Comparison of ENCODE assay signal across 1 cellular context in genomic region chr19:19105365-19106060, GRCh38.
TF ChIP-seq lines count a peak whose summit lies in the region.

No MANE protein-coding gene starts in this region.

TF ChIP-seq in K562, 482 proteins besides CTCF, POLR2A, EP300 and RAD21 (continued from another document):
- TF ChIP-seq NR2C2 (CRISPR knock-in tag; IDR thresholded peaks at IDR 0.05) (0 out of 2 replicates have a peak, but pooled peaks have one; percentile 14), NR2C2 (tag; IDR thresholded peaks at IDR 0.05) (peak; percentile 82), ARID2 (IDR thresholded peaks at IDR 0.05) (no peak), TSHZ1 (CRISPR knock-in tag; IDR thresholded peaks at IDR 0.05) (no peak), CCAR2 (IDR thresholded peaks at IDR 0.05; ENCODE audit: low read depth, low read length) (no peak), USF1 (CRISPR knock-in tag; IDR thresholded peaks at IDR 0.05) (no peak), MEF2D (tag; conservative IDR thresholded peaks at IDR 0.05; ENCODE audit: low read depth) (no peak), FOXK2 (conservative IDR thresholded peaks at IDR 0.05 in 1 of 2, IDR thresholded peaks at IDR 0.05 in 1 of 2; ENCODE audit: low read depth in 2 of 2) (peak in 1 of 2 experiments; percentile 57; a peak in 1 of 4 replicates), STAT5A (IDR thresholded peaks at IDR 0.05; ENCODE audit: borderline replicate concordance, low read length) (no peak), KLF6 (CRISPR knock-in tag; IDR thresholded peaks at IDR 0.05; ENCODE audit: borderline replicate concordance) (no peak), DACH1 (IDR thresholded peaks at IDR 0.05; ENCODE audit: partially characterized antibody) (no peak), ZNF639 (CRISPR knock-in tag; conservative IDR thresholded peaks at IDR 0.05 in 1 of 2, IDR thresholded peaks at IDR 0.05 in 1 of 2) (0 out of 4 replicates have a peak, but pooled peaks of 1 of the 2 experiments have one; percentile 29), SUPT5H (IDR thresholded peaks at IDR 0.05) (peak; percentile 83), RCOR1 (IDR thresholded peaks at IDR 0.05; ENCODE audit: borderline replicate concordance in 1 of 2, low read depth in 2 of 2, low read length in 2 of 2) (no peak; a peak in 1 of 4 replicates), ZBTB40 (IDR thresholded peaks at IDR 0.05) (peak; percentile 26; the same call in 1 of the 2 replicates), ZBTB40 (CRISPR knock-in tag; IDR thresholded peaks at IDR 0.05) (no peak), MGA (IDR thresholded peaks at IDR 0.05) (peak; percentile 87), ZNF146 (CRISPR knock-in tag; IDR thresholded peaks at IDR 0.05; ENCODE audit: unreplicated experiment) (no peak), DPF2 (IDR thresholded peaks at IDR 0.05) (0 out of 2 replicates have a peak, but pooled peaks have one; percentile 50), MYC (IDR thresholded peaks at IDR 0.05; ENCODE audit: low read depth, low read length) (peak; percentile 90), MYC (CRISPR knock-in tag; IDR thresholded peaks at IDR 0.05; ENCODE audit: borderline replicate concordance, low read depth) (no peak)
